In genomic region chr16:27495191-27495590, GRCh38 we compare ENCODE assay signal across 21 cellular contexts. TPM values are rescaled to one million over a fixed set of nuclear protein-coding genes. Genes with fewer than 3 reads are reported as not detected.
DNase-seq lines count a peak whose midpoint lies in the region; ATAC-seq and TF ChIP-seq lines count a peak whose summit lies in the region.
"Had no signal": no experiment of that assay in that cellular context is flagged by ENCODE, and none has a peak within 500 bp of the region (broad histone marks: within the 10 kb centered on the region; RNA-seq: fewer than 3 reads in every experiment).

No MANE protein-coding gene starts in this region.

- H3K4me3 ChIP-seq in heart right ventricle (no peak overlapping the region), right cardiac atrium (ENCODE audit: low read length) (no peak overlapping the region)
- H3K4me3 ChIP-seq: body of pancreas, spleen had no signal

- no peak overlapping the region for H3K27ac ChIP-seq in heart right ventricle
- H3K27ac ChIP-seq in right cardiac atrium (ENCODE audit: low read length): no peak overlapping the region
- H3K27ac ChIP-seq: body of pancreas, RWPE1, spleen had no signal

- H3K4me1 ChIP-seq in heart right ventricle: peaks cover 0 to 26% (median 8%) of the 10 kb centered on the region in 9 donors
- H3K4me1 ChIP-seq in right cardiac atrium (ENCODE audit: control insufficient read depth, insufficient read depth, low read length): no peaks in the 10 kb centered on the region
- H3K4me1 ChIP-seq: body of pancreas, spleen had no signal

- H3K27me3 ChIP-seq in heart right ventricle (no peaks in the 10 kb centered on the region), right cardiac atrium (ENCODE audit: control insufficient read depth, insufficient read depth) (no peaks in the 10 kb centered on the region)
- H3K27me3 ChIP-seq: body of pancreas, spleen had no signal

- no peaks in the 10 kb centered on the region for H3K9me3 ChIP-seq in heart right ventricle
- H3K9me3 ChIP-seq in right cardiac atrium (ENCODE audit: control insufficient read depth, low read length): no peaks in the 10 kb centered on the region
- H3K9me3 ChIP-seq: body of pancreas, spleen had no signal

- WGBS in heart right ventricle, 2 donors: 69 to 75% methylated on average over 13 of the region's 13 CpGs
- WGBS in right cardiac atrium: 56% methylated on average over 13 of the region's 13 CpGs

- DNase-seq in Right ventricle myocardium inferior (ENCODE audit: missing footprints) (peak; percentile 75), heart right ventricle (no peak), astrocyte of the hippocampus (ENCODE audit: low read depth, low spot score) (peak; percentile 96), right cardiac atrium (peak; percentile 64 to 83 (median 65)), ureter (ENCODE audit: low spot score) (peak; percentile 54), HPDE6-E6E7 (ENCODE audit: extremely low spot score) (no peak), activated gamma-delta T cell (lab: John Stamatoyannopoulos, UW) (no peak), KG1 (lab: John Stamatoyannopoulos, UW) (no peak)
- DNase-seq: activated CD4-positive, alpha-beta T cell treated with anti-CD3 and anti-CD28 coated beads, Interleukin-2, amount 50 U/mL, for 48 hours; activated naive CD4-positive, alpha-beta T cell treated with anti-CD3 and anti-CD28 coated beads, Interleukin-2, amount 10 ng/mL, durations not matched to agents 7 days and 5 days; CD4-positive, CD25-positive, alpha-beta regulatory T cell; DMS153; head of caudate nucleus; immature natural killer cell; naive thymus-derived CD8-positive, alpha-beta T cell; NCI-H1417 treated with DMSO at 0.1 percent for 48 hours; NK-92 treated with Interleukin-12 subunit alpha and Interleukin-12 subunit beta, amount 100 ng/mL, for 24 hours; spleen; T-helper 1 cell had no signal

- TF ChIP-seq CTCF in heart right ventricle (IDR thresholded peaks at IDR 0.05): no peak

- intact Hi-C loops in Right ventricle myocardium inferior (cut with DNase I) (no loop called here), heart right ventricle (cut with DNase I) (no loop called here), right cardiac atrium (cut with DNase I) (no loop called here)

- H3K36me3 ChIP-seq in heart right ventricle: peaks cover 0 to 100% (median 85%) of the 10 kb centered on the region in 9 donors

- no peak for ATAC-seq in Right ventricle myocardium inferior
- ATAC-seq in heart right ventricle: no peak
- ATAC-seq in right cardiac atrium: peak in 1 of 2 donors; percentile 12
- ATAC-seq: body of pancreas; naive thymus-derived CD8-positive, alpha-beta T cell had no signal

RNA-seq across cellular contexts. Expression of gene GTF3C1, which starts 54.5 kb away (rescaled TPM):
- 45.1 TPM for total RNA-seq in Right ventricle myocardium inferior
- total RNA-seq in heart right ventricle: 10 to 100 TPM; 48.1 to 84.5 (median 62.8) TPM
- polyA plus RNA-seq in heart right ventricle: 100 to 1,000 TPM in 1 of 2 donors, 10 to 100 TPM in 1; 53.0 to 133 TPM
- total RNA-seq in right cardiac atrium: 10 to 100 TPM; 49.8 to 58.6 (median 57.4) TPM
- polyA plus RNA-seq in right cardiac atrium: 49.0 TPM
- total RNA-seq in ureter: 72.5 TPM

RNA-seq across cellular contexts. Expression of gene KATNIP, which starts 54.8 kb away (rescaled TPM):
- total RNA-seq in Right ventricle myocardium inferior (8.0 TPM), heart right ventricle (10 to 100 TPM in 9 of 10 donors, 1 to 10 TPM in 1; 8.6 to 25.0 (median 16.8) TPM), right cardiac atrium (10 to 100 TPM; 10.0 to 13.4 (median 12.3) TPM), ureter (46.0 TPM)
- polyA plus RNA-seq in heart right ventricle (1 to 10 TPM; 5.9 to 6.0 TPM), right cardiac atrium (7.0 TPM)

Comparison
In these comparisons a context has a peak if more than half of its experiments do, and no peak if none do; other contexts are left out.
1. DNase-seq: peak in Right ventricle myocardium inferior (single experiment), astrocyte of the hippocampus (single experiment), right cardiac atrium (3 of 3) and ureter (single experiment); none in heart right ventricle (0 of 2), HPDE6-E6E7 (single experiment), activated gamma-delta T cell (single experiment) and KG1 (single experiment).